ENCODE assay signal across 10 cellular contexts in the genomic region with DNA sequence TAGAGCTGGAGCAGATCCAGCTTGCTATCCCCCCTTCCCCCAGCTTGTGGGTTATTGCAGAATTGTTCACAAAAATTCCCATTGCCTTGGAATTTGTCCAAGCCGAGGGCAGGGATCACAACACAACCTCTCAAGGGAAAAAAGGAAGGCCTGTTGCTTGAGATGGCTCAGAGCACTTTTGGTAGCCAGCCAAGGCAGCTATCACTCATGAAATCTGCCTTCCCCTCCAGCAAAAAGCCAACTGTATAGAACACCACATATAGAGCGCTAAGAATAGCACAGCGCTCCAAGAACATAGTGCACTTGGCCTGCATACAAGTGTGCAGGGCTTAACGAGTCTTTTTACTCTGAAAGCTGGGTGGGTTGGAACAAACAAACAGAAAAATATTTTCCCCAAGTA. TPM values are rescaled to one million over a fixed set of nuclear protein-coding genes. Genes with fewer than 3 reads are reported as not detected.
DNase-seq lines count a peak whose midpoint lies in the region; ATAC-seq, FAIRE-seq and TF ChIP-seq lines count a peak whose summit lies in the region.
"Had no signal": no experiment of that assay in that cellular context is flagged by ENCODE, and none has a peak within 500 bp of the region (broad histone marks: within the 10 kb centered on the region; RNA-seq: fewer than 3 reads in every experiment).

No MANE protein-coding gene starts in this region.

- H3K4me1 ChIP-seq in BLaER1, result peaks cover 65% of the 10 kb centered on the region
- H3K4me1 ChIP-seq in body of pancreas, result peaks cover 35% of the 10 kb centered on the region
- peaks cover 3% of the 10 kb centered on the region for H3K4me1 ChIP-seq in mesenchymal stem cell (ENCODE audit: control insufficient read depth, insufficient read depth, low read depth, low read length)

- H3K4me3 ChIP-seq in BLaER1 (peak overlapping the region; percentile 6; the same call in 1 of the 2 replicates), body of pancreas (no peak overlapping the region), mesenchymal stem cell (ENCODE audit: insufficient read depth in 1 of 2, low read depth in 1 of 2, low read length in 2 of 2) (no peak overlapping the region)
- H3K4me3 ChIP-seq: mucosa of descending colon had no signal

- no peak for TF ChIP-seq CTCF in body of pancreas (IDR thresholded peaks at IDR 0.05)
- no peak for TF ChIP-seq CTCF in D721Med (IDR thresholded peaks at IDR 0.05; ENCODE audit: insufficient read depth, missing control alignments)

- H2BK15ac ChIP-seq in mesenchymal stem cell (ENCODE audit: low read depth, poor library complexity, severe bottlenecking), result no peak overlapping the region

- no peak for ATAC-seq in body of pancreas
- ATAC-seq: mucosa of descending colon had no signal

- H3K14ac ChIP-seq in mesenchymal stem cell (ENCODE audit: low read length in 2 of 2), result no peak overlapping the region

- H2AK5ac ChIP-seq in mesenchymal stem cell (ENCODE audit: low read length, severe bottlenecking), result no peak overlapping the region

- H4K8ac ChIP-seq in mesenchymal stem cell (ENCODE audit: low read length), result no peak overlapping the region

- TF ChIP-seq POLR2A in body of pancreas (IDR thresholded peaks at IDR 0.05), result no peak

- intact Hi-C loops in body of pancreas (cut with DNase I), result loop anchor here (10.0 kb wide), 1 partner anchor 304 kb away; a partner anchor contains a TSS

- H3K79me1 ChIP-seq in mesenchymal stem cell (replicated peaks; ENCODE audit: low read length, poor library complexity, severe bottlenecking), result peaks cover 3% of the 10 kb centered on the region

- H2BK12ac ChIP-seq in mesenchymal stem cell (ENCODE audit: low read length in 2 of 2), result peak overlapping the region in 1 of 2 experiments; percentile 23

- H3K27ac ChIP-seq in BLaER1 (peak overlapping the region; percentile 68), body of pancreas (peak overlapping the region in 1 of 4 donors; percentile 38), mesenchymal stem cell (ENCODE audit: low read length, poor library complexity, severe bottlenecking) (no peak overlapping the region)

- H3K4ac ChIP-seq in mesenchymal stem cell (ENCODE audit: low read depth in 1 of 2, low read length in 2 of 2), result no peak overlapping the region

- H3K9ac ChIP-seq in BLaER1, result peak overlapping the region; percentile 67
- H3K9ac ChIP-seq in mesenchymal stem cell (ENCODE audit: low read length), result no peak overlapping the region

- no peak overlapping the region for H3K18ac ChIP-seq in mesenchymal stem cell (ENCODE audit: low read depth in 1 of 2, low read length in 2 of 2)

- no peak overlapping the region for H2BK120ac ChIP-seq in mesenchymal stem cell (ENCODE audit: low read depth, low read length)

- H3K27me3 ChIP-seq in BLaER1, result no peaks in the 10 kb centered on the region
- no peaks in the 10 kb centered on the region for H3K27me3 ChIP-seq in body of pancreas
- peaks cover 26 to 60% of the 10 kb centered on the region in 2 experiments for H3K27me3 ChIP-seq in mesenchymal stem cell (ENCODE audit: control insufficient read depth in 1 of 2, insufficient read depth in 1 of 2, low read length in 2 of 2)

- 33 to 41% methylated on average over 4 of the region's 4 CpGs for WGBS in body of pancreas, 2 donors
- 59% methylated on average over 4 of the region's 4 CpGs for WGBS in mesenchymal stem cell

- H4K91ac ChIP-seq in mesenchymal stem cell (ENCODE audit: low read length), result no peak overlapping the region

- H3K23ac ChIP-seq in mesenchymal stem cell (ENCODE audit: low read length in 2 of 2), result no peak overlapping the region

- no peaks in the 10 kb centered on the region for H3K9me3 ChIP-seq in BLaER1
- H3K9me3 ChIP-seq in body of pancreas, result no peaks in the 10 kb centered on the region
- no peaks in the 10 kb centered on the region for H3K9me3 ChIP-seq in mesenchymal stem cell (ENCODE audit: control insufficient read depth, low read length)
- H3K9me3 ChIP-seq: mucosa of descending colon had no signal

- FAIRE-seq in RCC 7860 (lab: Jason Lieb, UNC) (no peak), D721Med (lab: Jason Lieb, UNC) (no peak)

- no peak overlapping the region for H2AFZ ChIP-seq in mesenchymal stem cell (ENCODE audit: low read depth, low read length)

- peak overlapping the region; percentile 89 for H3K4me2 ChIP-seq in BLaER1
- H3K4me2 ChIP-seq in mesenchymal stem cell (ENCODE audit: low read length, poor library complexity, severe bottlenecking), result no peak overlapping the region

- DNase-seq in M059J (ENCODE audit: low read depth) (peak; percentile 61), body of pancreas (peak in 3 of 4 donors; percentile 37 to 49 (median 41)), mesenchymal stem cell (peak; percentile 58), RCC 7860 (ENCODE audit: low spot score) (no peak), dedifferentiated amniotic fluid mesenchymal stem cell (ENCODE audit: extremely low spot score) (no peak), D721Med (ENCODE audit: insufficient read length, low spot score) (no peak)
- DNase-seq in central memory CD4-positive, alpha-beta T cell, result no peak
- DNase-seq: activated naive CD4-positive, alpha-beta T cell treated with Interleukin-2 at 50 U/mL for 16 hours had no signal

- H3K36me3 ChIP-seq in BLaER1, result no peaks in the 10 kb centered on the region
- H3K36me3 ChIP-seq in body of pancreas (replicated peaks in 1 of 2; ENCODE audit: insufficient read depth in 1 of 2, low read depth in 2 of 2), result no peaks in the 10 kb centered on the region
- H3K36me3 ChIP-seq in mesenchymal stem cell (ENCODE audit: control insufficient read depth in 1 of 2, insufficient read depth in 2 of 2, low read depth in 1 of 2, low read length in 2 of 2), result no peaks in the 10 kb centered on the region

- peaks cover 6% of the 10 kb centered on the region for H4K20me1 ChIP-seq in BLaER1

- H2BK5ac ChIP-seq in mesenchymal stem cell (ENCODE audit: low read depth, low read length, poor library complexity, severe bottlenecking), result no peak overlapping the region

RNA-seq across cellular contexts. Expression of a gene that starts 46.2 kb away (rescaled TPM):
- total RNA-seq in M059J (2014; rRNA removed; shearing (Covaris generic)), result not detected in 2 replicates
- total RNA-seq in body of pancreas, result 1 to 10 TPM; 8.9 to 9.1 TPM
- 0.06 TPM for polyA plus RNA-seq in mesenchymal stem cell (2013, experiment 1 of 2)
- polyA plus RNA-seq in mesenchymal stem cell (2013, experiment 2 of 2), result 0.05 TPM

Comparison
In these comparisons a context has a peak if more than half of its experiments do, and no peak if none do; other contexts are left out.
1. DNase-seq: peak in M059J (single experiment), body of pancreas (3 of 4) and mesenchymal stem cell (single experiment); none in RCC 7860 (single experiment), dedifferentiated amniotic fluid mesenchymal stem cell (single experiment), central memory CD4-positive, alpha-beta T cell (single experiment) and D721Med (single experiment).